ENCODE assay signal across 17 cellular contexts in the genomic region with DNA sequence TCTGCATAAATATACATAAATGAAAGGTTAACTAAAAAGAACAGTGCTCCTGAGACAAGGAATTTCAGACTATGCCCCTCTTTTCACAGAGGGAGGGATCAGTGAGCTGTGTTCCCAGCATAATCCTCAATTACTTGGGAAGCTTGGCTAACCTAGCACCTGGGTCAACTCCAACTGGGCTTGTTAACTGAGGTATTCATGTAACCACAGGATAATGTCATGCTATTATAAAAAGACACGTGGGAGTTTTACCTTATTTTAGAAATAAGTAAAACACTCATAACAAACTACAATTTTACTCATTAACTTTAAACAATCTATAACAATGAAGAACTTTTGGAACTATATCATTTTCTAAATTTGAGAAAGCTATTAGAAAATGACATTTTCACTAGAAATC. TPM values are rescaled to one million over a fixed set of nuclear protein-coding genes. Genes with fewer than 3 reads are reported as not detected.
"Had no signal": no experiment of that assay in that cellular context is flagged by ENCODE, and none has a peak within 500 bp of the region (broad histone marks: within the 10 kb centered on the region; RNA-seq: fewer than 3 reads in every experiment).

No MANE protein-coding gene starts in this region.

- H3K27me3 ChIP-seq: brain microvascular endothelial cell, esophagus squamous epithelium, right lobe of liver, transverse colon had no signal

- ATAC-seq: activated CD8-positive, alpha-beta T cell treated with anti-CD3 and anti-CD28 coated beads, Interleukin-2, amount 10 ng/mL, durations not matched to agents 7 days and 5 days; activated naive CD4-positive, alpha-beta T cell treated with anti-CD3 and anti-CD28 coated beads, Interleukin-2, amount 50 U/mL, for 72 hours; activated T-cell treated with anti-CD3 and anti-CD28 coated beads, Interleukin-2, amount 50 U/mL, for 72 hours; right lobe of liver; stimulated activated naive CD8-positive, alpha-beta T cell treated with anti-CD3 and anti-CD28 coated beads, Interleukin-15, Interleukin-2, amounts not matched to agents 100 U/mL and 50 U/mL, for 24 hours had no signal

- H3K27ac ChIP-seq: brain microvascular endothelial cell, esophagus squamous epithelium, right lobe of liver, transverse colon, vagina had no signal

- H3K9me3 ChIP-seq: esophagus squamous epithelium, heart right ventricle, right lobe of liver, transverse colon, vagina had no signal

- H3K36me3 ChIP-seq: brain microvascular endothelial cell, esophagus squamous epithelium, heart right ventricle, right lobe of liver, transverse colon, vagina had no signal

- DNase-seq: activated CD4-positive, alpha-beta T cell treated with anti-CD3 and anti-CD28 coated beads, Interleukin-2, amount 10 ng/mL, durations not matched to agents 24 days and 14 days; activated CD4-positive, CD25-positive, alpha-beta regulatory T cell; activated CD8-positive, alpha-beta memory T cell treated with anti-CD3 and anti-CD28 coated beads, Interleukin-2, amount 50 U/mL, for 48 hours; activated CD8-positive, alpha-beta T cell treated with anti-CD3 and anti-CD28 coated beads, Interleukin-2, amount 10 ng/mL, durations not matched to agents 7 days and 5 days; activated gamma-delta T cell; activated T-cell treated with anti-CD3 and anti-CD28 coated beads, Interleukin-2, amount 50 U/mL, for 72 hours; brain microvascular endothelial cell; effector CD8-positive, alpha-beta T cell; esophagus squamous epithelium; mesenchymal stem cell; nucleus accumbens; right lobe of liver; stimulated activated naive CD8-positive, alpha-beta T cell treated with anti-CD3 and anti-CD28 coated beads, Interleukin-15, Interleukin-2, amounts not matched to agents 100 U/mL and 50 U/mL, for 24 hours; transverse colon had no signal

- H3K4me1 ChIP-seq: esophagus squamous epithelium, heart right ventricle, right lobe of liver, vagina had no signal

- H3K4me3 ChIP-seq: esophagus squamous epithelium, heart right ventricle, right lobe of liver, transverse colon, vagina had no signal

RNA-seq across cellular contexts. Expression of gene SRPX, which starts 58.0 kb away (rescaled TPM):
- total RNA-seq: activated CD4-positive, alpha-beta T cell treated with anti-CD3 and anti-CD28 coated beads, Interleukin-2, amount 10 ng/mL, durations not matched to agents 24 days and 14 days; activated naive CD4-positive, alpha-beta T cell treated with anti-CD3 and anti-CD28 coated beads, Interleukin-2, amount 50 U/mL, for 72 hours; activated T-cell treated with anti-CD3 and anti-CD28 coated beads, Interleukin-2, amount 50 U/mL, for 72 hours had no signal
